Comparison of ENCODE assay signal across 9 cellular contexts in the genomic region with DNA sequence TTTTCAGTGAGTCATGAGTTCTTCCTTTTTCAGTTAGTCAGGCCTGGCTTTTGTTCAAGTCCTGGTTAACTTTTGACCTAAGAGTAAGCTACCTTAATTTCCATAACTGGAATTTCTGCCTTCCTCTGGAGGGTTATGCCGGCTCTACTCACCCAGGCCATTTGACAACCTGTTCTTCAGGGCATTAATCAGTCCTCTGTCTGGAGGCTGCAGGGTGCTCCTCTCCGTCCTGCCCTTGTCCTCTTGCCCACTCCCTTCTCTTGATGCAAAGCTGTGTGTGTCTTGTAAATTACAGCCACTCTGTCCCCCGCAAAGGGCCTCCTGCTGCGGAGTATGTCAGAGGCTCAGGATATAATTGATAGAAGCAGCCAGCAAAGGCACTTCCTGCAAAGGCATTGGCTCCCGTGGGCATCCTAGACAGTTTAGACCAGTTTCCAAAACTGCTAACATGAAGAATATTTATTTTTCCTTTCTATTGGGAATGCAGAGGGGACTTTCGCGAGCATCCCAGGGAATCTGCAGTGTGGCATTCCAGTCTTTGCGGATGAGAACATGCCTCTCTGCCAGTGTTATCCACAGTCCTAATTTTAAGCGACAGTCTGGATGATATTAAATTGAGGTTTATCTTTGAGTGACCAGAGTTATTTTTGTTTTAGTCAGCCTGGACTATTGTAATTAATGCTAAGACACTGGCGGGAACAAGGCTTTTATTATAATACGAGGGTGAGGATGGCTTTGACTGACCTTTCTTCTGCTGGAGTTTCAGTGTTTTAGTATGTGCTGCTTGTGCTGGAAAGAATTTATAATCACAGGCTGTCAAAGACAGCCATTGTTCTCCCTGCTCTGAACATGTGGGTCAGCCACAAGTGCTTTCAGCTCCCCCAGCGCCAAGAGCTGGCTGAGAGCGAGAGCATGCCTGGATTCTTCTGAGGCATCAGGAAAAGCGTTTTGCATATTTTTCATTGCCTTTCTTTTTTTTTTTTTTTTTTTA.
A peak's percentile ranks its signal among the peaks of the same experiment; 100 is the strongest.
DNase-seq lines count a peak whose midpoint lies in the region; ATAC-seq and FAIRE-seq lines count a peak whose summit lies in the region.
"Had no signal": no experiment of that assay in that cellular context is flagged by ENCODE, and none has a peak within 500 bp of the region (broad histone marks: within the 10 kb centered on the region; RNA-seq: fewer than 3 reads in every experiment).

No MANE protein-coding gene starts in this region.

- FAIRE-seq in frontal cortex (lab: Jason Lieb, UNC), result peak; percentile 97

- peak; percentile 64 for DNase-seq in DMS53 (lab: John Stamatoyannopoulos, UW)
- DNase-seq in RPMI7951 (ENCODE audit: low read depth), result peak; percentile 41
- DNase-seq in frontal cortex (ENCODE audit: low spot score in 2 of 2), result peak; percentile 37 to 45
- peak; percentile 77 for DNase-seq in occipital lobe (lab: John Stamatoyannopoulos, UW)
- no peak for DNase-seq in NK-92 treated with Interleukin-12 subunit alpha and Interleukin-12 subunit beta, amount 100 ng/mL, for 24 hours (lab: John Stamatoyannopoulos, UW)

- ATAC-seq in HG02588 (IDR thresholded peaks at IDR 0.05; ENCODE audit: unreplicated experiment) (no peak), GM18861 (IDR thresholded peaks at IDR 0.05; ENCODE audit: unreplicated experiment) (no peak), HG03108 (IDR thresholded peaks at IDR 0.05; ENCODE audit: unreplicated experiment) (no peak)
- ATAC-seq: Panc1 had no signal
